Comparison of ENCODE assay signal across 25 cellular contexts in the genomic region with DNA sequence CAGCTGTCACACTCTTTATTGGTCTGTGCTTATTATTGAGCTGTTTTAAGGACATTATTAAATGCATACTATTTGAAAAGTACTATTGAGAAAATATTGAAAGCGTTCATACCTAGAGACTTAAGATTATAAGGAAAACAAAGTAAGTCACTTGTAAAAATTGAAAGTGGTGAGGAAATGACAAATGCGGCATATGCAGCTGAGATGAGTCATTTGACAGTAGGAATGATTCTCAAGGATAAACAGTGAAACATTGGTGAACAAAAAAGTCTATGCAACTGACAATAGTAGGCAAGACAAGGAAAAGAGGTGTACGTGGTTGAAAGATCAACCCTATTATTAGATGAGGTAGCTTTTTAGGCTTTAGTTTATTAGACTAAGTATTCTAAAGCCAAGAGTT.
A peak's percentile ranks its signal among the peaks of the same experiment; 100 is the strongest.
DNase-seq lines count a peak whose midpoint lies in the region; ATAC-seq, FAIRE-seq and TF ChIP-seq lines count a peak whose summit lies in the region.
"Had no signal": no experiment of that assay in that cellular context is flagged by ENCODE, and none has a peak within 500 bp of the region (broad histone marks: within the 10 kb centered on the region; RNA-seq: fewer than 3 reads in every experiment).

No MANE protein-coding gene starts in this region.

- no peak overlapping the region for H3K9ac ChIP-seq in astrocyte (ENCODE audit: low read length)

- peaks cover 3% of the 10 kb centered on the region for H3K36me3 Mint-ChIP-seq in astrocyte (ENCODE audit: low read depth, unreplicated experiment)
- no peaks in the 10 kb centered on the region for H3K36me3 Mint-ChIP-seq in chondrocyte (ENCODE audit: low read depth)

- DNase-seq in A172 (ENCODE audit: low spot score) (peak; percentile 25), HT1080 (ENCODE audit: low read depth) (peak; percentile 79), astrocyte (ENCODE audit: low read depth) (peak; percentile 37), iris pigment epithelial cell (ENCODE audit: low read depth) (peak; percentile 31), body of pancreas (no peak), posterior vena cava (ENCODE audit: low spot score) (no peak), chondrocyte (ENCODE audit: low spot score) (no peak)
- DNase-seq: 8988T; DMS53; H9; KBM-7; NCI-H1105 treated with DMSO at 0.1 percent for 48 hours; NCI-H1694; NCI-H2081; NCI-H2171; NCI-H345; NCI-H524; NCI-H774; NK-92 treated with Interleukin-12 subunit alpha and Interleukin-12 subunit beta, amount 100 ng/mL, for 24 hours had no signal

- no peaks in the 10 kb centered on the region for H3K79me2 ChIP-seq in astrocyte (ENCODE audit: insufficient read depth, low read length)

- H3K27me3 Mint-ChIP-seq in astrocyte (ENCODE audit: low read depth, unreplicated experiment) (peaks cover 2% of the 10 kb centered on the region), chondrocyte (ENCODE audit: low read depth) (no peaks in the 10 kb centered on the region)

- H3K4me3 Mint-ChIP-seq in astrocyte (ENCODE audit: unreplicated experiment) (no peak overlapping the region), chondrocyte (ENCODE audit: unreplicated experiment) (no peak overlapping the region)
- H3K4me3 Mint-ChIP-seq: B cell, H9 had no signal

- peaks cover 9% of the 10 kb centered on the region for H3K4me1 ChIP-seq in astrocyte (ENCODE audit: insufficient read depth, low read length)
- no peaks in the 10 kb centered on the region for H3K4me1 ChIP-seq in body of pancreas

- ATAC-seq in GM19324 (IDR thresholded peaks at IDR 0.05; ENCODE audit: low FRiP score, unreplicated experiment) = no peak
- ATAC-seq in body of pancreas = no peak
- ATAC-seq: Panc1, Right ventricle myocardium inferior had no signal

- TF ChIP-seq CTCF in astrocyte (IDR thresholded peaks at IDR 0.05; ENCODE audit: insufficient read depth, low read depth, low read length) (no peak), body of pancreas (IDR thresholded peaks at IDR 0.05) (no peak), chondrocyte (IDR thresholded peaks at IDR 0.05) (no peak)

- H2AFZ ChIP-seq in astrocyte (ENCODE audit: low read depth, low read length) = no peak overlapping the region

- no peak overlapping the region for H3K27ac Mint-ChIP-seq in astrocyte (ENCODE audit: unreplicated experiment)
- H3K27ac Mint-ChIP-seq in chondrocyte (ENCODE audit: unreplicated experiment) = no peak overlapping the region
- H3K27ac Mint-ChIP-seq: B cell, H9 had no signal

- no peaks in the 10 kb centered on the region for H4K20me1 ChIP-seq in astrocyte (ENCODE audit: insufficient read depth, low read length)

- H3K4me1 Mint-ChIP-seq in astrocyte (ENCODE audit: low read depth, unreplicated experiment) = peaks cover 2% of the 10 kb centered on the region
- no peaks in the 10 kb centered on the region for H3K4me1 Mint-ChIP-seq in chondrocyte (ENCODE audit: low read depth)

- TF ChIP-seq POLR2A in body of pancreas (IDR thresholded peaks at IDR 0.05) = no peak

- H3K27me3 ChIP-seq in astrocyte (ENCODE audit: insufficient read depth, low read length) = no peaks in the 10 kb centered on the region
- no peaks in the 10 kb centered on the region for H3K27me3 ChIP-seq in body of pancreas
- H3K27me3 ChIP-seq: SJSA1 had no signal

- 84 to 85% methylated on average over 3 of the region's 3 CpGs for WGBS in body of pancreas, 2 donors

- H3K4me3 ChIP-seq in astrocyte (ENCODE audit: insufficient read depth, low read depth, low read length) (no peak overlapping the region), body of pancreas (no peak overlapping the region)
- H3K4me3 ChIP-seq: SJSA1 had no signal

- H3K36me3 ChIP-seq in astrocyte (ENCODE audit: insufficient read depth, low read length) (no peaks in the 10 kb centered on the region), body of pancreas (replicated peaks in 1 of 2; ENCODE audit: insufficient read depth in 1 of 2, low read depth in 2 of 2) (no peaks in the 10 kb centered on the region)
- H3K36me3 ChIP-seq: SJSA1 had no signal

- FAIRE-seq in astrocyte (lab: Jason Lieb, UNC) = peak; percentile 65

- H3K9me3 Mint-ChIP-seq in astrocyte (ENCODE audit: unreplicated experiment) = peaks cover 10% of the 10 kb centered on the region
- H3K9me3 Mint-ChIP-seq in chondrocyte (ENCODE audit: low read depth) = peaks cover 5% of the 10 kb centered on the region

- no peaks in the 10 kb centered on the region for H3K9me3 ChIP-seq in astrocyte (ENCODE audit: insufficient read depth, low read depth, low read length)
- H3K9me3 ChIP-seq in body of pancreas = no peaks in the 10 kb centered on the region
- H3K9me3 ChIP-seq: SJSA1 had no signal

- intact Hi-C loops in body of pancreas (cut with DNase I) = no loop called here
- intact Hi-C loops in posterior vena cava (cut with DNase I) = no loop called here

- peak overlapping the region; percentile 3 for H3K4me2 ChIP-seq in astrocyte (ENCODE audit: low read length)

- H3K27ac ChIP-seq in astrocyte (ENCODE audit: low read depth, low read length) (no peak overlapping the region), body of pancreas (no peak overlapping the region)
- H3K27ac ChIP-seq: HL-60, SJSA1 had no signal

Comparison
In these comparisons a context has a peak if more than half of its experiments do, and no peak if none do; other contexts are left out.
1. DNase-seq: peak in A172 (single experiment), HT1080 (single experiment), astrocyte (single experiment) and iris pigment epithelial cell (single experiment); none in body of pancreas (0 of 4), posterior vena cava (single experiment) and chondrocyte (single experiment).